Comparison of ENCODE assay signal across 2 cellular contexts in the genomic region with DNA sequence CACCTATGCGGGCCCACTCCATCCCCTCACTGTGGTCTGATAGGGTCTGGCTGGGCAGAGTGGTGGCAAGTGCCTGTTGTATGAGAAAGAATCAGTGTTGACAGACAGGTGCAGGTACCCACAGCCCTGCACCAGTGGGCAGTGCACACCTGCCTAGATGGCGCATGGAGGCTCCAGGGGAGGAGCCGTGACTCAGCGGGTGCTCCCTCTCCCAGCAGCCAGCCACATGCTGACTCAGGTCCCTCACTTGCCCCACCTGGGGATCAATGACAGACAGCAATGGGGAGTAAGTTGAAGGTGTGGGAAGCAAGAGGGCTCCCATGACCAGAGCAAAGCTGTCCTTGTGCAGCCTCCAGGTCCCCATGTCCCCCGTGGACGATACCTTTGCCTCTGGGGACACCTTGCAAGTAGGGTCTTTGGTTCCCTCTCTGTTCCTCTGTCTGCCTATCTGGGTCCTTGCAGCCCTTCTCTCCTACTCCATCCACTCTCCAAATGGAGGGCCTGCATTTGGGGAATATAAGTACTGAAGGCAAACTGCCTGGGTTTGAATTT. TPM values are rescaled to one million over a fixed set of nuclear protein-coding genes. Genes with fewer than 3 reads are reported as not detected.
"Had no signal": no experiment of that assay in that cellular context is flagged by ENCODE, and none has a peak within 500 bp of the region (broad histone marks: within the 10 kb centered on the region; RNA-seq: fewer than 3 reads in every experiment).

No MANE protein-coding gene starts in this region.

RNA-seq across cellular contexts. Expression of a gene that starts 24.6 kb away (rescaled TPM):
- total RNA-seq: IMR-90, SJSA1 had no signal
- polyA plus RNA-seq: IMR-90 had no signal
